In the genomic region with DNA sequence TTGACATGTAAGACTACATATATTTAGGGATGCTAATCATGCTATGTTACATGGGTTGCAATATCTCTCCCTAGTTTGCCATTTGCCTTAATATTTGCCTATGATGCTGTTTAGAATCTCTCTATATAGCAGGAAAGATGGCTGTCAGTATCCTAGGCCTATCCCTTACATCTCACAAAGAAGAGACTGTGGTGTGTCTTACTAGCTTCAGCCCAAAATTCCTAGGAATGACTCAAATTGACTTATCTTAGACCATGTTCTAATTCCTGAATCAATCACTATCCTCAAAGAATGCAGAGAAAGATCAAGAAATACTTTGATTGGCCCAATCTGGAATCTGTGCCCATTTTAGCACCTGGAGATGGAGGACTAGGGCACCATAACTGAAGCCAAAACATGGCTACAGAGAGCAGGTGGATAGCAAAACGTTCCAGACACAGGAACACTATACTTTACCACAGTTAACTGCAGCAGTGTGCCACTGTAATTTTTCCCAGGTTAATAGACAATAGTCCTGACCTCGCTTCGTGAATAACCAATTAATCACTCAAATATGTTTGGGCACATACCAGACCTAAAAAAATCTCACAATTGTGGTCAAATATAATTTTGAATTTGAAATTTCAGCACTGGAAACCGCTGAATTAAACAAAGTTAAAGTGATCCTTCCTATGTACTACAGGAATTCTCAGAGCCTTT, we compare ENCODE assay signal across 18 cellular contexts. TPM values are rescaled to one million over a fixed set of nuclear protein-coding genes. Genes with fewer than 3 reads are reported as not detected.
"Had no signal": no experiment of that assay in that cellular context is flagged by ENCODE, and none has a peak within 500 bp of the region (broad histone marks: within the 10 kb centered on the region; RNA-seq: fewer than 3 reads in every experiment).

No MANE protein-coding gene starts in this region.

- H3K27me3 ChIP-seq: transverse colon had no signal

- H3K9me3 ChIP-seq: transverse colon had no signal

- H3K36me3 ChIP-seq: transverse colon had no signal

- ATAC-seq: activated CD4-positive, alpha-beta T cell treated with anti-CD3 and anti-CD28 coated beads for 36 hours; activated CD8-positive, alpha-beta T cell treated with anti-CD3 and anti-CD28 coated beads for 36 hours; stimulated activated naive CD8-positive, alpha-beta T cell treated with anti-CD3 and anti-CD28 coated beads, Interleukin-15, Interleukin-2, amounts not matched to agents 100 U/mL and 50 U/mL, for 24 hours had no signal

- H3K27ac ChIP-seq: skin epidermis, transverse colon had no signal

- H3K4me3 ChIP-seq: skin epidermis, transverse colon had no signal

- DNase-seq: activated CD4-positive, alpha-beta T cell treated with anti-CD3 and anti-CD28 coated beads for 36 hours; activated CD8-positive, alpha-beta T cell treated with anti-CD3 and anti-CD28 coated beads for 36 hours; activated gamma-delta T cell; activated naive CD8-positive, alpha-beta T cell treated with anti-CD3 and anti-CD28 coated beads for 36 hours; activated T-cell treated with anti-CD3 and anti-CD28 coated beads, Interleukin-2, amount 50 U/mL, for 48 hours; amygdala; cerebellar nuclear complex; effector memory CD4-positive, alpha-beta T cell; hippocampal formation; mesendoderm; nucleus accumbens; stimulated activated CD4-positive, alpha-beta T cell treated with anti-CD3 and anti-CD28 coated beads, Interleukin-15, amount 100 ng/mL, for 24 hours; stimulated activated CD4-positive, alpha-beta T cell treated with anti-CD3 and anti-CD28 coated beads, Interleukin-4, amount 100 ng/mL, for 4 hours; stimulated activated CD8-positive, alpha-beta memory T cell treated with anti-CD3 and anti-CD28 coated beads, Interleukin-4, amount 100 ng/mL, for 48 hours; stimulated activated naive CD8-positive, alpha-beta T cell treated with anti-CD3 and anti-CD28 coated beads, Interleukin-15, Interleukin-2, amounts not matched to agents 100 U/mL and 50 U/mL, for 24 hours; transverse colon had no signal

RNA-seq across cellular contexts. Expression of a gene that starts 57.0 kb away (rescaled TPM):
- total RNA-seq: activated naive CD8-positive, alpha-beta T cell treated with anti-CD3 and anti-CD28 coated beads for 36 hours; T-helper 1 cell treated with Interleukin-12 subunit alpha and Interleukin-12 subunit beta and Interleukin-4 antibody, amounts not matched to agents 30 ng/mL and 1 ng/mL, for 36 hours had no signal
